Comparison of ENCODE assay signal across 8 cellular contexts in genomic region chr17:81487487-81488275, GRCh38. TPM values are rescaled to one million over a fixed set of nuclear protein-coding genes. Genes with fewer than 3 reads are reported as not detected.
DNase-seq lines count a peak whose midpoint lies in the region; ATAC-seq and TF ChIP-seq lines count a peak whose summit lies in the region.

No MANE protein-coding gene starts in this region.

- H3K79me2 ChIP-seq in OCI-LY7 (ENCODE audit: insufficient read depth, low read depth, low read length) = no peaks in the 10 kb centered on the region
- peaks cover 17% of the 10 kb centered on the region for H3K79me2 ChIP-seq in neural cell (replicated peaks; ENCODE audit: insufficient read depth, low read length)

- no peak for ATAC-seq in GM21360 (IDR thresholded peaks at IDR 0.05; ENCODE audit: unreplicated experiment)

- H3K9ac ChIP-seq in neural cell (ENCODE audit: low read length) (peak overlapping the region; percentile 69), stomach smooth muscle (ENCODE audit: low read length in 2 of 2) (peak overlapping the region; percentile 76 to 78)

- CTCF ChIA-PET in OCI-LY7 (lab: Charles Lee; ENCODE audit: unreplicated experiment) = no interaction called here

- H4K20me1 ChIP-seq in OCI-LY7 (ENCODE audit: insufficient read depth, low read length) = no peaks in the 10 kb centered on the region
- H4K20me1 ChIP-seq in neural cell (ENCODE audit: insufficient read depth) = no peaks in the 10 kb centered on the region

- no peak for TF ChIP-seq RAD21 in neural cell (conservative IDR thresholded peaks at IDR 0.05)

- peak overlapping the region; percentile 61 for H3K4me2 ChIP-seq in OCI-LY7 (ENCODE audit: low read length)
- H3K4me2 ChIP-seq in neural cell (ENCODE audit: low read length) = no peak overlapping the region

- H3K27me3 ChIP-seq in HL-60 (ENCODE audit: insufficient read depth, poor library complexity, severe bottlenecking) (no peaks in the 10 kb centered on the region), neural cell (ENCODE audit: insufficient read depth, low read depth, low read length) (no peaks in the 10 kb centered on the region), stomach smooth muscle (ENCODE audit: control insufficient read depth in 1 of 2, insufficient read depth in 2 of 2, low read length in 2 of 2) (peaks cover 8% of the 10 kb centered on the region in 2 donors)

- intact Hi-C loops in OCI-LY7 (cut with micrococcal nuclease; ENCODE audit: unreplicated experiment) = no loop called here

- H3K36me3 ChIP-seq in OCI-LY7 (ENCODE audit: insufficient read depth, low read length) (no peaks in the 10 kb centered on the region), neural cell (ENCODE audit: insufficient read depth, low read length) (no peaks in the 10 kb centered on the region), stomach smooth muscle (ENCODE audit: control insufficient read depth in 2 of 2, insufficient read depth in 2 of 2, low read length in 2 of 2) (no peaks in the 10 kb centered on the region)

- POLR2A ChIA-PET in OCI-LY7 (lab: Charles Lee) = no interaction called here

- peak; percentile 23 for TF ChIP-seq EP300 in neural cell (conservative IDR thresholded peaks at IDR 0.05; ENCODE audit: poor library complexity, severe bottlenecking)

- peak overlapping the region; percentile 34 for H3K4me3 ChIP-seq in HL-60 (replicated peaks; ENCODE audit: insufficient read depth, low read length)
- H3K4me3 ChIP-seq in OCI-LY7 (ENCODE audit: low read depth, low read length, poor library complexity, severe bottlenecking) = peak overlapping the region; percentile 65
- peak overlapping the region; percentile 49 to 52 for H3K4me3 ChIP-seq in foreskin fibroblast (ENCODE audit: low read depth in 1 of 2, low read length in 2 of 2)
- H3K4me3 ChIP-seq in neural cell (ENCODE audit: low read length) = peak overlapping the region; percentile 66
- H3K4me3 ChIP-seq in stomach smooth muscle (ENCODE audit: low read length in 2 of 2) = peak overlapping the region; percentile 55 to 80

- H3K4me1 ChIP-seq in OCI-LY7 (ENCODE audit: insufficient read depth, low read length, poor library complexity, severe bottlenecking) (peaks cover 60% of the 10 kb centered on the region), stomach smooth muscle (ENCODE audit: control insufficient read depth, insufficient read depth, low read length) (peaks cover 37% of the 10 kb centered on the region)

- H3K27ac ChIP-seq in HL-60 (replicated peaks) = peak overlapping the region; percentile 80
- peak overlapping the region; percentile 48 for H3K27ac ChIP-seq in OCI-LY7 (ENCODE audit: low read depth, low read length, poor library complexity, severe bottlenecking)
- H3K27ac ChIP-seq in neural cell (ENCODE audit: low read length) = no peak overlapping the region
- H3K27ac ChIP-seq in stomach smooth muscle (ENCODE audit: low read length) = peak overlapping the region; percentile 53

- H3K9me2 ChIP-seq in OCI-LY7 (ENCODE audit: insufficient read depth, low read length) = no peaks in the 10 kb centered on the region
- H3K9me2 ChIP-seq in neural cell (ENCODE audit: insufficient read depth, low read length) = no peaks in the 10 kb centered on the region

- H2AFZ ChIP-seq in OCI-LY7 (ENCODE audit: low read length) (peak overlapping the region; percentile 65; the same call in 1 of the 2 replicates), neural cell (ENCODE audit: low read depth, low read length) (peak overlapping the region; percentile 60)

- no peaks in the 10 kb centered on the region for H3K9me3 ChIP-seq in OCI-LY7 (ENCODE audit: low read length)
- no peaks in the 10 kb centered on the region for H3K9me3 ChIP-seq in neural cell (ENCODE audit: low read length)
- H3K9me3 ChIP-seq in stomach smooth muscle (ENCODE audit: control insufficient read depth in 2 of 2, low read length in 2 of 2) = no peaks in the 10 kb centered on the region

- H3F3A ChIP-seq in neural cell (ENCODE audit: insufficient read depth, low read length, poor library complexity, severe bottlenecking) = no peaks in the 10 kb centered on the region

- BruUV-seq in OCI-LY7 (replicated peaks; lab: Mats Ljungman, UMichigan) = no TSS peak

- TF ChIP-seq CTCF in HL-60 (IDR thresholded peaks at IDR 0.05; ENCODE audit: insufficient read depth, low read length) = no peak
- no peak for TF ChIP-seq CTCF in OCI-LY7 (conservative IDR thresholded peaks at IDR 0.05; ENCODE audit: low read length)
- TF ChIP-seq CTCF in foreskin fibroblast (IDR thresholded peaks at IDR 0.05; ENCODE audit: low read depth, low read length) = no peak
- TF ChIP-seq CTCF in neural cell (IDR thresholded peaks at IDR 0.05; ENCODE audit: poor library complexity, severe bottlenecking) = no peak

- DNase-seq in GM04503 (ENCODE audit: low read depth) = peak; percentile 23
- peak in 1 of 2 experiments; percentile 51 for DNase-seq in HL-60 (ENCODE audit: low read depth in 1 of 2, low spot score in 1 of 2)
- DNase-seq in OCI-LY7 (ENCODE audit: low spot score) = peak; percentile 72
- peak; percentile 93 for DNase-seq in activated effector memory CD4-positive, alpha-beta T cell treated with anti-CD3 and anti-CD28 coated beads, Interleukin-2, amount 50 U/mL, for 16 hours
- peak; percentile 64 to 90 for DNase-seq in foreskin fibroblast

TF ChIP-seq in neural cell, 6 proteins besides CTCF, POLR2A, EP300 and RAD21:
- peak; percentile 62 for TF ChIP-seq MXI1 (conservative IDR thresholded peaks at IDR 0.05; ENCODE audit: poor library complexity, severe bottlenecking)
- TF ChIP-seq POLR2AphosphoS5 (IDR thresholded peaks at IDR 0.05) = peak; percentile 74
- TF ChIP-seq TAF1 (IDR thresholded peaks at IDR 0.05; ENCODE audit: low read depth) = no peak

RNA-seq across cellular contexts. Expression of gene ACTG1, which starts 24.9 kb away (rescaled TPM):
- 2,245 and 2,707 TPM in 2 replicates for total RNA-seq in OCI-LY7 (2014; rRNA removed; shearing (Covaris generic))
- total RNA-seq in OCI-LY7 (2022) = 2,459 and 2,894 TPM in 2 replicates
- 8,273 and 9,187 TPM in 2 replicates for polyA plus RNA-seq in neural cell
- 9,577 and 9,692 TPM in 2 replicates for polyA minus RNA-seq in neural cell

RNA-seq across cellular contexts. Expression of gene FSCN2, which starts 40.5 kb away (rescaled TPM):
- 1.3 and 1.6 TPM in 2 replicates for total RNA-seq in OCI-LY7 (2014; rRNA removed; shearing (Covaris generic))
- 4.3 and 6.7 TPM in 2 replicates for total RNA-seq in OCI-LY7 (2022)
- polyA plus RNA-seq in neural cell = 3.6 and 4.8 TPM in 2 replicates
- polyA minus RNA-seq in neural cell = 7.3 and 9.7 TPM in 2 replicates
